ENCODE assay signal across 1 cellular context in genomic region chr20:21767739-21768223, GRCh38.
TF ChIP-seq lines count a peak whose summit lies in the region.

No MANE protein-coding gene starts in this region.

TF ChIP-seq in HepG2, 621 proteins besides CTCF, POLR2A, EP300 and RAD21 (continued from another document and continues in another):
- TF ChIP-seq ZNF451 (CRISPR knock-in tag; IDR thresholded peaks at IDR 0.05), result peak; percentile 64; the same call in 1 of the 2 replicates
- TF ChIP-seq, protein P1, sequence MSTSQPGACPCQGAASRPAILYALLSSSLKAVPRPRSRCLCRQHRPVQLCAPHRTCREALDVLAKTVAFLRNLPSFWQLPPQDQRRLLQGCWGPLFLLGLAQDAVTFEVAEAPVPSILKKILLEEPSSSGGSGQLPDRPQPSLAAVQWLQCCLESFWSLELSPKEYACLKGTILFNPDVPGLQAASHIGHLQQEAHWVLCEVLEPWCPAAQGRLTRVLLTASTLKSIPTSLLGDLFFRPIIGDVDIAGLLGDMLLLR (CRISPR knock-in tag; IDR thresholded peaks at IDR 0.05), result no peak
- TF ChIP-seq, protein P2, sequence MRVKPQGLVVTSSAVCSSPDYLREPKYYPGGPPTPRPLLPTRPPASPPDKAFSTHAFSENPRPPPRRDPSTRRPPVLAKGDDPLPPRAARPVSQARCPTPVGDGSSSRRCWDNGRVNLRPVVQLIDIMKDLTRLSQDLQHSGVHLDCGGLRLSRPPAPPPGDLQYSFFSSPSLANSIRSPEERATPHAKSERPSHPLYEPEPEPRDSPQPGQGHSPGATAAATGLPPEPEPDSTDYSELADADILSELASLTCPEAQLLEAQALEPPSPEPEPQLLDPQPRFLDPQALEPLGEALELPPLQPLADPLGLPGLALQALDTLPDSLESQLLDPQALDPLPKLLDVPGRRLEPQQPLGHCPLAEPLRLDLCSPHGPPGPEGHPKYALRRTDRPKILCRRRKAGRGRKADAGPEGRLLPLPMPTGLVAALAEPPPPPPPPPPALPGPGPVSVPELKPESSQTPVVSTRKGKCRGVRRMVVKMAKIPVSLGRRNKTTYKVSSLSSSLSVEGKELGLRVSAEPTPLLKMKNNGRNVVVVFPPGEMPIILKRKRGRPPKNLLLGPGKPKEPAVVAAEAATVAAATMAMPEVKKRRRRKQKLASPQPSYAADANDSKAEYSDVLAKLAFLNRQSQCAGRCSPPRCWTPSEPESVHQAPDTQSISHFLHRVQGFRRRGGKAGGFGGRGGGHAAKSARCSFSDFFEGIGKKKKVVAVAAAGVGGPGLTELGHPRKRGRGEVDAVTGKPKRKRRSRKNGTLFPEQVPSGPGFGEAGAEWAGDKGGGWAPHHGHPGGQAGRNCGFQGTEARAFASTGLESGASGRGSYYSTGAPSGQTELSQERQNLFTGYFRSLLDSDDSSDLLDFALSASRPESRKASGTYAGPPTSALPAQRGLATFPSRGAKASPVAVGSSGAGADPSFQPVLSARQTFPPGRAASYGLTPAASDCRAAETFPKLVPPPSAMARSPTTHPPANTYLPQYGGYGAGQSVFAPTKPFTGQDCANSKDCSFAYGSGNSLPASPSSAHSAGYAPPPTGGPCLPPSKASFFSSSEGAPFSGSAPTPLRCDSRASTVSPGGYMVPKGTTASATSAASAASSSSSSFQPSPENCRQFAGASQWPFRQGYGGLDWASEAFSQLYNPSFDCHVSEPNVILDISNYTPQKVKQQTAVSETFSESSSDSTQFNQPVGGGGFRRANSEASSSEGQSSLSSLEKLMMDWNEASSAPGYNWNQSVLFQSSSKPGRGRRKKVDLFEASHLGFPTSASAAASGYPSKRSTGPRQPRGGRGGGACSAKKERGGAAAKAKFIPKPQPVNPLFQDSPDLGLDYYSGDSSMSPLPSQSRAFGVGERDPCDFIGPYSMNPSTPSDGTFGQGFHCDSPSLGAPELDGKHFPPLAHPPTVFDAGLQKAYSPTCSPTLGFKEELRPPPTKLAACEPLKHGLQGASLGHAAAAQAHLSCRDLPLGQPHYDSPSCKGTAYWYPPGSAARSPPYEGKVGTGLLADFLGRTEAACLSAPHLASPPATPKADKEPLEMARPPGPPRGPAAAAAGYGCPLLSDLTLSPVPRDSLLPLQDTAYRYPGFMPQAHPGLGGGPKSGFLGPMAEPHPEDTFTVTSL (CRISPR knock-in tag; IDR thresholded peaks at IDR 0.05; ENCODE audit: borderline replicate concordance), result no peak
- TF ChIP-seq ZNF768 (CRISPR knock-in tag; IDR thresholded peaks at IDR 0.05), result no peak
- TF ChIP-seq FOXP1 (IDR thresholded peaks at IDR 0.05), result no peak
- TF ChIP-seq FOXP1 (CRISPR knock-in tag; IDR thresholded peaks at IDR 0.05), result no peak
- TF ChIP-seq, protein P3, sequence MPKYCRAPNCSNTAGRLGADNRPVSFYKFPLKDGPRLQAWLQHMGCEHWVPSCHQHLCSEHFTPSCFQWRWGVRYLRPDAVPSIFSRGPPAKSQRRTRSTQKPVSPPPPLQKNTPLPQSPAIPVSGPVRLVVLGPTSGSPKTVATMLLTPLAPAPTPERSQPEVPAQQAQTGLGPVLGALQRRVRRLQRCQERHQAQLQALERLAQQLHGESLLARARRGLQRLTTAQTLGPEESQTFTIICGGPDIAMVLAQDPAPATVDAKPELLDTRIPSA (CRISPR knock-in tag; IDR thresholded peaks at IDR 0.05; ENCODE audit: borderline replicate concordance), result no peak
- no peak for TF ChIP-seq ZBTB42 (CRISPR knock-in tag; IDR thresholded peaks at IDR 0.05)
- TF ChIP-seq MAFF (IDR thresholded peaks at IDR 0.05; ENCODE audit: low read depth, low read length), result no peak
- no peak for TF ChIP-seq ZFP41 (CRISPR knock-in tag; IDR thresholded peaks at IDR 0.05; ENCODE audit: borderline replicate concordance)
- TF ChIP-seq MAZ (IDR thresholded peaks at IDR 0.05; ENCODE audit: borderline replicate concordance, low read depth, low read length), result 0 out of 2 replicates have a peak, but pooled peaks have one; percentile 22
- 0 out of 2 replicates have a peak, but pooled peaks have one; percentile 23 for TF ChIP-seq MAZ (CRISPR knock-in tag; IDR thresholded peaks at IDR 0.05; ENCODE audit: low read depth)
- TF ChIP-seq NKX3-1 (CRISPR knock-in tag; IDR thresholded peaks at IDR 0.05), result no peak
- TF ChIP-seq ONECUT2 (CRISPR knock-in tag; IDR thresholded peaks at IDR 0.05), result no peak
- no peak for TF ChIP-seq PPARG (CRISPR knock-in tag; conservative IDR thresholded peaks at IDR 0.05)
- no peak for TF ChIP-seq LCORL (IDR thresholded peaks at IDR 0.05)
- TF ChIP-seq LCORL (CRISPR knock-in tag; IDR thresholded peaks at IDR 0.05), result 0 out of 2 replicates have a peak, but pooled peaks have one; percentile 16
- TF ChIP-seq SP140L (CRISPR knock-in tag; IDR thresholded peaks at IDR 0.05; ENCODE audit: borderline replicate concordance), result no peak
- TF ChIP-seq ETV6 (CRISPR knock-in tag; conservative IDR thresholded peaks at IDR 0.05), result no peak
- TF ChIP-seq TEAD2 (CRISPR knock-in tag; IDR thresholded peaks at IDR 0.05), result no peak
- no peak for TF ChIP-seq RBFOX2 (IDR thresholded peaks at IDR 0.05; ENCODE audit: low read depth, low read length)
- no peak for TF ChIP-seq SIN3A (IDR thresholded peaks at IDR 0.05; ENCODE audit: borderline replicate concordance, low read depth, low read length)
- TF ChIP-seq SOX13 (IDR thresholded peaks at IDR 0.05), result 0 out of 2 replicates have a peak, but pooled peaks have one; percentile 23
- TF ChIP-seq SOX13 (CRISPR knock-in tag; conservative IDR thresholded peaks at IDR 0.05 in 1 of 2, IDR thresholded peaks at IDR 0.05 in 1 of 2), result peak in 1 of 2 experiments; percentile 76; a peak in 2 of 4 replicates
- no peak for TF ChIP-seq ZNF567 (CRISPR knock-in tag; IDR thresholded peaks at IDR 0.05; ENCODE audit: borderline replicate concordance)
- TF ChIP-seq ZNF256 (CRISPR knock-in tag; conservative IDR thresholded peaks at IDR 0.05), result no peak
- TF ChIP-seq MIER2 (CRISPR knock-in tag; IDR thresholded peaks at IDR 0.05), result 0 out of 2 replicates have a peak, but pooled peaks have one; percentile 27
- no peak for TF ChIP-seq ZFP36L1 (CRISPR knock-in tag; IDR thresholded peaks at IDR 0.05)
- TF ChIP-seq ZNF83 (CRISPR knock-in tag; IDR thresholded peaks at IDR 0.05; ENCODE audit: borderline replicate concordance), result no peak
- TF ChIP-seq PLRG1 (conservative IDR thresholded peaks at IDR 0.05), result no peak
- TF ChIP-seq ATF7 (IDR thresholded peaks at IDR 0.05), result no peak
- TF ChIP-seq ATF7 (CRISPR knock-in tag; IDR thresholded peaks at IDR 0.05), result no peak
- TF ChIP-seq SIN3B (IDR thresholded peaks at IDR 0.05; ENCODE audit: low read length), result no peak
- TF ChIP-seq TRIM22 (IDR thresholded peaks at IDR 0.05), result no peak
- no peak for TF ChIP-seq ZNF121 (CRISPR knock-in tag; IDR thresholded peaks at IDR 0.05)
- TF ChIP-seq, protein P4, sequence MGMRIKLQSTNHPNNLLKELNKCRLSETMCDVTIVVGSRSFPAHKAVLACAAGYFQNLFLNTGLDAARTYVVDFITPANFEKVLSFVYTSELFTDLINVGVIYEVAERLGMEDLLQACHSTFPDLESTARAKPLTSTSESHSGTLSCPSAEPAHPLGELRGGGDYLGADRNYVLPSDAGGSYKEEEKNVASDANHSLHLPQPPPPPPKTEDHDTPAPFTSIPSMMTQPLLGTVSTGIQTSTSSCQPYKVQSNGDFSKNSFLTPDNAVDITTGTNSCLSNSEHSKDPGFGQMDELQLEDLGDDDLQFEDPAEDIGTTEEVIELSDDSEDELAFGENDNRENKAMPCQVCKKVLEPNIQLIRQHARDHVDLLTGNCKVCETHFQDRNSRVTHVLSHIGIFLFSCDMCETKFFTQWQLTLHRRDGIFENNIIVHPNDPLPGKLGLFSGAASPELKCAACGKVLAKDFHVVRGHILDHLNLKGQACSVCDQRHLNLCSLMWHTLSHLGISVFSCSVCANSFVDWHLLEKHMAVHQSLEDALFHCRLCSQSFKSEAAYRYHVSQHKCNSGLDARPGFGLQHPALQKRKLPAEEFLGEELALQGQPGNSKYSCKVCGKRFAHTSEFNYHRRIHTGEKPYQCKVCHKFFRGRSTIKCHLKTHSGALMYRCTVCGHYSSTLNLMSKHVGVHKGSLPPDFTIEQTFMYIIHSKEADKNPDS (CRISPR knock-in tag; IDR thresholded peaks at IDR 0.05), result no peak
- TF ChIP-seq, protein P5, sequence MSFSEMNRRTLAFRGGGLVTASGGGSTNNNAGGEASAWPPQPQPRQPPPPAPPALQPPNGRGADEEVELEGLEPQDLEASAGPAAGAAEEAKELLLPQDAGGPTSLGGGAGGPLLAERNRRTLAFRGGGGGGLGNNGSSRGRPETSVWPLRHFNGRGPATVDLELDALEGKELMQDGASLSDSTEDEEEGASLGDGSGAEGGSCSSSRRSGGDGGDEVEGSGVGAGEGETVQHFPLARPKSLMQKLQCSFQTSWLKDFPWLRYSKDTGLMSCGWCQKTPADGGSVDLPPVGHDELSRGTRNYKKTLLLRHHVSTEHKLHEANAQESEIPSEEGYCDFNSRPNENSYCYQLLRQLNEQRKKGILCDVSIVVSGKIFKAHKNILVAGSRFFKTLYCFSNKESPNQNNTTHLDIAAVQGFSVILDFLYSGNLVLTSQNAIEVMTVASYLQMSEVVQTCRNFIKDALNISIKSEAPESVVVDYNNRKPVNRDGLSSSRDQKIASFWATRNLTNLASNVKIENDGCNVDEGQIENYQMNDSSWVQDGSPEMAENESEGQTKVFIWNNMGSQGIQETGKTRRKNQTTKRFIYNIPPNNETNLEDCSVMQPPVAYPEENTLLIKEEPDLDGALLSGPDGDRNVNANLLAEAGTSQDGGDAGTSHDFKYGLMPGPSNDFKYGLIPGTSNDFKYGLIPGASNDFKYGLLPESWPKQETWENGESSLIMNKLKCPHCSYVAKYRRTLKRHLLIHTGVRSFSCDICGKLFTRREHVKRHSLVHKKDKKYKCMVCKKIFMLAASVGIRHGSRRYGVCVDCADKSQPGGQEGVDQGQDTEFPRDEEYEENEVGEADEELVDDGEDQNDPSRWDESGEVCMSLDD (CRISPR knock-in tag; IDR thresholded peaks at IDR 0.05; ENCODE audit: borderline replicate concordance), result no peak
- TF ChIP-seq RCOR2 (CRISPR knock-in tag; IDR thresholded peaks at IDR 0.05), result peak; percentile 51; the same call in 1 of the 2 replicates
- TF ChIP-seq, protein P6, sequence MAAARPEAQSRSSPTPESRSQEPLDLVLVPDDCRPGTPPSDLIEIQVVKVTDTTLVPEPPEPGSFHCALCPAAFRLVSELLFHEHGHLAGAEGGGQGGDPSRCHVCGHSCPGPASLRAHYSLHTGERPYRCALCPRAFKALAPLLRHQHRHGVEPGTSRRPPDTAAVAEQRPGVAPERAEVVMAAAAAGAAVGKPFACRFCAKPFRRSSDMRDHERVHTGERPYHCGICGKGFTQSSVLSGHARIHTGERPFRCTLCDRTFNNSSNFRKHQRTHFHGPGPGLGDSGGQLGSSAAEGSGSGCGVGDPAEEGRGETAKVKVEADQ (CRISPR knock-in tag; IDR thresholded peaks at IDR 0.05; ENCODE audit: borderline replicate concordance), result no peak
- TF ChIP-seq ZNF660 (CRISPR knock-in tag; IDR thresholded peaks at IDR 0.05; ENCODE audit: borderline replicate concordance, low read depth), result no peak
- TF ChIP-seq MYNN (CRISPR knock-in tag; IDR thresholded peaks at IDR 0.05; ENCODE audit: low read depth), result no peak
- TF ChIP-seq ZNF572 (CRISPR knock-in tag; IDR thresholded peaks at IDR 0.05), result no peak
- no peak for TF ChIP-seq ZNF780A (CRISPR knock-in tag; IDR thresholded peaks at IDR 0.05)
- TF ChIP-seq NR2F1 (CRISPR knock-in tag; IDR thresholded peaks at IDR 0.05), result peak; percentile 96 to 99
- TF ChIP-seq ZNF235 (CRISPR knock-in tag; IDR thresholded peaks at IDR 0.05; ENCODE audit: borderline replicate concordance), result no peak
- TF ChIP-seq NFKB2 (CRISPR knock-in tag; IDR thresholded peaks at IDR 0.05; ENCODE audit: borderline replicate concordance), result peak; percentile 33; the same call in 1 of the 2 replicates
- TF ChIP-seq, protein P7, sequence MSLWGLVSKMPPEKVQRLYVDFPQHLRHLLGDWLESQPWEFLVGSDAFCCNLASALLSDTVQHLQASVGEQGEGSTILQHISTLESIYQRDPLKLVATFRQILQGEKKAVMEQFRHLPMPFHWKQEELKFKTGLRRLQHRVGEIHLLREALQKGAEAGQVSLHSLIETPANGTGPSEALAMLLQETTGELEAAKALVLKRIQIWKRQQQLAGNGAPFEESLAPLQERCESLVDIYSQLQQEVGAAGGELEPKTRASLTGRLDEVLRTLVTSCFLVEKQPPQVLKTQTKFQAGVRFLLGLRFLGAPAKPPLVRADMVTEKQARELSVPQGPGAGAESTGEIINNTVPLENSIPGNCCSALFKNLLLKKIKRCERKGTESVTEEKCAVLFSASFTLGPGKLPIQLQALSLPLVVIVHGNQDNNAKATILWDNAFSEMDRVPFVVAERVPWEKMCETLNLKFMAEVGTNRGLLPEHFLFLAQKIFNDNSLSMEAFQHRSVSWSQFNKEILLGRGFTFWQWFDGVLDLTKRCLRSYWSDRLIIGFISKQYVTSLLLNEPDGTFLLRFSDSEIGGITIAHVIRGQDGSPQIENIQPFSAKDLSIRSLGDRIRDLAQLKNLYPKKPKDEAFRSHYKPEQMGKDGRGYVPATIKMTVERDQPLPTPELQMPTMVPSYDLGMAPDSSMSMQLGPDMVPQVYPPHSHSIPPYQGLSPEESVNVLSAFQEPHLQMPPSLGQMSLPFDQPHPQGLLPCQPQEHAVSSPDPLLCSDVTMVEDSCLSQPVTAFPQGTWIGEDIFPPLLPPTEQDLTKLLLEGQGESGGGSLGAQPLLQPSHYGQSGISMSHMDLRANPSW (CRISPR knock-in tag; IDR thresholded peaks at IDR 0.05; ENCODE audit: borderline replicate concordance), result no peak
- TF ChIP-seq ZFY (CRISPR knock-in tag; IDR thresholded peaks at IDR 0.05), result no peak
- peak; percentile 56 for TF ChIP-seq FOSL2 (CRISPR knock-in tag; IDR thresholded peaks at IDR 0.05)
- TF ChIP-seq ZNF747 (CRISPR knock-in tag; IDR thresholded peaks at IDR 0.05; ENCODE audit: borderline replicate concordance), result no peak
- no peak for TF ChIP-seq GLI4 (CRISPR knock-in tag; IDR thresholded peaks at IDR 0.05; ENCODE audit: borderline replicate concordance)
- TF ChIP-seq SKI (IDR thresholded peaks at IDR 0.05; ENCODE audit: partially characterized antibody), result peak; percentile 41
- TF ChIP-seq ZNF333 (CRISPR knock-in tag; IDR thresholded peaks at IDR 0.05; ENCODE audit: borderline replicate concordance), result no peak
- TF ChIP-seq ZNF563 (CRISPR knock-in tag; IDR thresholded peaks at IDR 0.05), result no peak
- TF ChIP-seq PRPF4 (IDR thresholded peaks at IDR 0.05; ENCODE audit: low read depth, low read length, poor library complexity, severe bottlenecking), result no peak
- TF ChIP-seq ZBTB7B (CRISPR knock-in tag; IDR thresholded peaks at IDR 0.05), result peak; percentile 40; the same call in 1 of the 2 replicates
- no peak for TF ChIP-seq TCF7L2 (IDR thresholded peaks at IDR 0.05; ENCODE audit: low read depth, low read length)
- TF ChIP-seq ZC3H4 (CRISPR knock-in tag; IDR thresholded peaks at IDR 0.05; ENCODE audit: borderline replicate concordance), result peak; percentile 54; the same call in 1 of the 2 replicates
